ENCODE assay signal across 30 cellular contexts in genomic region chr9:107899961-107900330, GRCh38.
DNase-seq lines count a peak whose midpoint lies in the region; ATAC-seq and TF ChIP-seq lines count a peak whose summit lies in the region.
"Had no signal": no experiment of that assay in that cellular context is flagged by ENCODE, and none has a peak within 500 bp of the region (broad histone marks: within the 10 kb centered on the region; RNA-seq: fewer than 3 reads in every experiment).

No MANE protein-coding gene starts in this region.

- H3K9me3 ChIP-seq in vagina: no peaks in the 10 kb centered on the region
- H3K9me3 ChIP-seq: A549, BE2C, BLaER1, Caco-2 had no signal

- no peaks in the 10 kb centered on the region for H3K36me3 Mint-ChIP-seq in dendritic cell treated with granulocyte-macrophage colony-stimulating factor and Interleukin-4, amounts not matched to agents 40 ng/mL and 50 ng/mL, for 4 days (ENCODE audit: low read depth)
- H3K36me3 Mint-ChIP-seq: CD4-positive, alpha-beta memory T cell; CD4-positive, CD25-positive, alpha-beta regulatory T cell; CD8-positive, alpha-beta memory T cell; CD8-positive, alpha-beta T cell had no signal

- H3K4me3 Mint-ChIP-seq in dendritic cell treated with granulocyte-macrophage colony-stimulating factor and Interleukin-4, amounts not matched to agents 40 ng/mL and 50 ng/mL, for 4 days: no peak overlapping the region
- H3K4me3 Mint-ChIP-seq: B cell; CD4-positive, alpha-beta memory T cell; CD4-positive, alpha-beta T cell; CD4-positive, CD25-positive, alpha-beta regulatory T cell; CD8-positive, alpha-beta memory T cell; CD8-positive, alpha-beta T cell had no signal

- DNase-seq in vagina (ENCODE audit: extremely low spot score in 2 of 2) (peak; percentile 54 to 81), middle frontal gyrus (ENCODE audit: extremely low spot score, low spot score) (no peak)
- DNase-seq in stimulated activated naive CD8-positive, alpha-beta T cell treated with anti-CD3 and anti-CD28 coated beads, Interleukin-15, Interleukin-2, amounts not matched to agents 100 U/mL and 50 U/mL, for 24 hours: no peak
- DNase-seq: 8988T; ACHN; AML-193; BE2C; C1 segment of cervical spinal cord; Caco-2; Calu3; CD4-positive, alpha-beta memory T cell; CD4-positive, alpha-beta T cell; CD4-positive, CD25-positive, alpha-beta regulatory T cell; CD8-positive, alpha-beta memory T cell; CD8-positive, alpha-beta T cell; COR-L47; DMS 273 treated with DMSO at 0.1 percent for 48 hours; DMS153; DMS53; DMS79; DMS79 treated with DMSO at 0.1 percent for 48 hours; DND-41; EL had no signal

- peaks cover 6% of the 10 kb centered on the region for H3K4me1 ChIP-seq in vagina
- H3K4me1 ChIP-seq: A549, BLaER1, Caco-2 had no signal

- H3K27me3 Mint-ChIP-seq in dendritic cell treated with granulocyte-macrophage colony-stimulating factor and Interleukin-4, amounts not matched to agents 40 ng/mL and 50 ng/mL, for 4 days: peaks cover 3% of the 10 kb centered on the region
- H3K27me3 Mint-ChIP-seq: CD4-positive, alpha-beta memory T cell; CD4-positive, alpha-beta T cell; CD4-positive, CD25-positive, alpha-beta regulatory T cell; CD8-positive, alpha-beta memory T cell had no signal

- no peak overlapping the region for H3K27ac ChIP-seq in vagina
- H3K27ac ChIP-seq: 22Rv1; A549; BLaER1; BLaER1 treated with 17β-estradiol and CSF1 and Interleukin-3, amounts not matched to agents 10 nM and 100 nM; C4-2B had no signal

- H3K36me3 ChIP-seq in vagina: no peaks in the 10 kb centered on the region
- H3K36me3 ChIP-seq: BE2C; BLaER1; BLaER1 treated with 17β-estradiol and CSF1 and Interleukin-3, amounts not matched to agents 10 nM and 100 nM had no signal

- ATAC-seq in stimulated activated naive CD8-positive, alpha-beta T cell treated with anti-CD3 and anti-CD28 coated beads, Interleukin-15, Interleukin-2, amounts not matched to agents 100 U/mL and 50 U/mL, for 24 hours: no peak
- ATAC-seq: A549; CD8-positive, alpha-beta T cell had no signal

- H3K9me3 Mint-ChIP-seq in dendritic cell treated with granulocyte-macrophage colony-stimulating factor and Interleukin-4, amounts not matched to agents 40 ng/mL and 50 ng/mL, for 4 days: peaks cover 5% of the 10 kb centered on the region
- H3K9me3 Mint-ChIP-seq: CD8-positive, alpha-beta T cell had no signal

- H3K4me3 ChIP-seq in vagina: no peak overlapping the region
- H3K4me3 ChIP-seq: A549; BLaER1; BLaER1 treated with 17β-estradiol and CSF1 and Interleukin-3, amounts not matched to agents 10 nM and 100 nM had no signal

- peaks cover 23% of the 10 kb centered on the region for H3K4me1 Mint-ChIP-seq in dendritic cell treated with granulocyte-macrophage colony-stimulating factor and Interleukin-4, amounts not matched to agents 40 ng/mL and 50 ng/mL, for 4 days (ENCODE audit: low read depth)
- H3K4me1 Mint-ChIP-seq: CD4-positive, alpha-beta memory T cell; CD4-positive, CD25-positive, alpha-beta regulatory T cell; CD8-positive, alpha-beta memory T cell had no signal

- TF ChIP-seq POLR2A in vagina (IDR thresholded peaks at IDR 0.05): no peak

- no peaks in the 10 kb centered on the region for H3K27me3 ChIP-seq in vagina
- H3K27me3 ChIP-seq: BE2C; BLaER1; BLaER1 treated with 17β-estradiol and CSF1 and Interleukin-3, amounts not matched to agents 10 nM and 100 nM had no signal

- intact Hi-C loops in dendritic cell treated with granulocyte-macrophage colony-stimulating factor and Interleukin-4, amounts not matched to agents 40 ng/mL and 50 ng/mL, for 4 days (cut with micrococcal nuclease): no loop called here
- intact Hi-C loops in vagina (cut with DNase I): no loop called here

- TF ChIP-seq CTCF in vagina (IDR thresholded peaks at IDR 0.05): no peak

- peak overlapping the region; percentile 40 for H3K27ac Mint-ChIP-seq in dendritic cell treated with granulocyte-macrophage colony-stimulating factor and Interleukin-4, amounts not matched to agents 40 ng/mL and 50 ng/mL, for 4 days
- H3K27ac Mint-ChIP-seq: B cell; CD4-positive, alpha-beta memory T cell; CD4-positive, alpha-beta T cell; CD4-positive, CD25-positive, alpha-beta regulatory T cell; CD8-positive, alpha-beta memory T cell; CD8-positive, alpha-beta T cell had no signal

Comparison
In these comparisons a context has a peak if more than half of its experiments do, and no peak if none do; other contexts are left out.
1. DNase-seq: peak in vagina (2 of 2); none in stimulated activated naive CD8-positive, alpha-beta T cell treated with anti-CD3 and anti-CD28 coated beads, Interleukin-15, Interleukin-2, amounts not matched to agents 100 U/mL and 50 U/mL, for 24 hours (single experiment) and middle frontal gyrus (single experiment).